In the genomic region with DNA sequence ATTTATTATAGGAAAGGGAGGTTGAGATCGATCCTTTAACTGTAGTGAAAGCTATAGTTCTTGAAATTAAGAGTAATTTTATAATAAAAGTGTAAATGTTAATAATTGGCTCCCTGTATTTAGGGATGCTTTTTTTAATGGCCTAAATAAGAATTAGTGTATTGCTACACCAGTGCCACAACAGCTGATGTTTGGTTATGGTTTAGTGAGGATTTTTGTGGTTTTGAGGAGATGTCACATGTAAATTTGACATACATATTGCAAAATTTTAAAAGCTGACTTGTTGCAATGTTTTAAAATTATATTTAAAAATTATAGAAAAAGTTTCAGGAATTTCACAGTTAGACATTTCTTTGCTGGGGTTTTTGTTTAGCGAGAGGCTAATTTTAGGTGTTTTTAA, we compare ENCODE assay signal across 9 cellular contexts. TPM values are rescaled to one million over a fixed set of nuclear protein-coding genes. Genes with fewer than 3 reads are reported as not detected.
DNase-seq lines count a peak whose midpoint lies in the region; ATAC-seq and TF ChIP-seq lines count a peak whose summit lies in the region.
"Had no signal": no experiment of that assay in that cellular context is flagged by ENCODE, and none has a peak within 500 bp of the region (broad histone marks: within the 10 kb centered on the region; RNA-seq: fewer than 3 reads in every experiment).

No MANE protein-coding gene starts in this region.

- DNase-seq in AG10803 (ENCODE audit: low read depth) (peak; percentile 66), LNCaP clone FGC (ENCODE audit: low read depth) (no peak), brain microvascular endothelial cell (no peak), myocyte (ENCODE audit: low read depth) (peak; percentile 40), H4 (ENCODE audit: low spot score) (no peak), HK-2 (ENCODE audit: unreplicated experiment) (no peak), OCI-M2 (lab: John Stamatoyannopoulos, UW; ENCODE audit: unreplicated experiment) (no peak)

- H3K27ac ChIP-seq in brain microvascular endothelial cell, result peak overlapping the region; percentile 34
- H3K27ac ChIP-seq: RWPE1 had no signal

- peak overlapping the region; percentile 96 for H3K4me3 ChIP-seq in AG10803 (ENCODE audit: low read length)
- peak overlapping the region; percentile 86 for H3K4me3 ChIP-seq in LNCaP clone FGC (ENCODE audit: low read depth, low read length)
- H3K4me3 ChIP-seq in brain microvascular endothelial cell (ENCODE audit: low read depth, low read length), result peak overlapping the region; percentile 93

- in situ Hi-C loops in brain microvascular endothelial cell (cut with HindIII; ENCODE audit: low pct_ligation_motif_present, low sequenced_read_pairs), result no loop called here

- ATAC-seq in GM21390 (IDR thresholded peaks at IDR 0.05; ENCODE audit: unreplicated experiment), result no peak

- H3K36me3 ChIP-seq in brain microvascular endothelial cell (replicated peaks), result peaks cover 15% of the 10 kb centered on the region

- no peak for TF ChIP-seq CTCF in AG10803 (conservative IDR thresholded peaks at IDR 0.05; ENCODE audit: low read length)
- no peak for TF ChIP-seq CTCF in LNCaP clone FGC (IDR thresholded peaks at IDR 0.05; ENCODE audit: control insufficient read depth, extremely low read depth, insufficient read depth)
- TF ChIP-seq CTCF in brain microvascular endothelial cell (IDR thresholded peaks at IDR 0.05; ENCODE audit: low read depth, low read length, missing control alignments), result no peak

- H3K27me3 ChIP-seq in brain microvascular endothelial cell (replicated peaks), result no peaks in the 10 kb centered on the region

RNA-seq across cellular contexts. Expression of gene TSC22D2, which starts 3.9 kb away (rescaled TPM):
- total RNA-seq in myocyte, result 12.7 and 15.1 TPM in 2 replicates
- polyA plus RNA-seq in myocyte (2012), result 19.4 TPM
- total RNA-seq in H4 (2014; rRNA removed; shearing (Covaris generic)), result 5.8 and 7.2 TPM in 2 replicates

Comparison
In these comparisons a context has a peak if more than half of its experiments do, and no peak if none do; other contexts are left out.
1. DNase-seq: peak in AG10803 (single experiment) and myocyte (single experiment); none in LNCaP clone FGC (single experiment), brain microvascular endothelial cell (single experiment), H4 (single experiment), HK-2 (single experiment) and OCI-M2 (single experiment).
2. Peak in every context shown above with its lines, with median percentiles within 50 percentile points of each other: H3K4me3 ChIP-seq.